In the genomic region with DNA sequence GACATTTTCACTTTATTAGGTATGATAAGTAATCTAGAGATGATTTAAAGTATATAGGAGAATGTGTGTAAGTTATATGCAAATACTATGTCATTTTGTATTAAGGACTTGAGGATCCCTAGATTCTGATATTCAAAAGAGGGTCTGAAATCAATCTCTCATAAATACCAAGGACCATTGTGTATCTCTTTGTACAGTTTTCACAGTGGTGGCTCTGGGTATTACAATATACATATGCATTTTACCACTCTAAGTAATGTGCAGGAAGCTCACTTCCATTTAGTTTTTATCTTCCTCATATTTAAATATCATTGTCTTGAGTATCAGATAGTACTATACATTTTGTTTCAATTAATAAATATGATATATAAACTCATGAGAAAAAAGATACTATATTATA, we compare ENCODE assay signal across 21 cellular contexts.
"Had no signal": no experiment of that assay in that cellular context is flagged by ENCODE, and none has a peak within 500 bp of the region (broad histone marks: within the 10 kb centered on the region; RNA-seq: fewer than 3 reads in every experiment).

No MANE protein-coding gene starts in this region.

- H3K27ac ChIP-seq: dorsolateral prefrontal cortex, esophagus muscularis mucosa, prostate gland, transverse colon had no signal

- H3K9me3 ChIP-seq: esophagus muscularis mucosa, prostate gland, transverse colon had no signal

- H3K36me3 ChIP-seq: esophagus muscularis mucosa, prostate gland, transverse colon had no signal

- H3K4me3 Mint-ChIP-seq: activated CD4-positive, alpha-beta memory T cell treated with anti-CD3 and anti-CD28 coated beads for 36 hours; activated naive CD8-positive, alpha-beta T cell treated with anti-CD3 and anti-CD28 coated beads, Interleukin-2, amount 10 ng/mL, durations not matched to agents 7 days and 5 days; activated T-cell treated with anti-CD3 and anti-CD28 coated beads, Interleukin-2, amount 50 U/mL, for 72 hours; immature natural killer cell; naive thymus-derived CD4-positive, alpha-beta T cell had no signal

- H3K27me3 ChIP-seq: dorsolateral prefrontal cortex, esophagus muscularis mucosa, transverse colon had no signal

- DNase-seq: activated CD4-positive, alpha-beta memory T cell treated with anti-CD3 and anti-CD28 coated beads for 36 hours; activated CD4-positive, alpha-beta T cell treated with anti-CD3 and anti-CD28 coated beads for 1 hour; activated gamma-delta T cell treated with Interleukin-2 at 50 U/mL for 16 hours; activated naive CD8-positive, alpha-beta T cell treated with anti-CD3 and anti-CD28 coated beads, Interleukin-2, amount 10 ng/mL, durations not matched to agents 7 days and 5 days; activated T-cell treated with anti-CD3 and anti-CD28 coated beads, Interleukin-2, amount 50 U/mL, for 72 hours; anterior cingulate cortex; cerebellar nuclear complex; dorsolateral prefrontal cortex; immature natural killer cell; left colon; naive thymus-derived CD4-positive, alpha-beta T cell; nucleus accumbens; stimulated activated CD4-positive, alpha-beta T cell treated with anti-CD3 and anti-CD28 coated beads, Interleukin-2, amount 100 ng/mL, for 24 hours; stimulated activated naive CD4-positive, alpha-beta T cell; substantia nigra; T-helper 9 cell; transverse colon had no signal

- H3K27ac Mint-ChIP-seq: activated CD4-positive, alpha-beta memory T cell treated with anti-CD3 and anti-CD28 coated beads for 36 hours; activated naive CD8-positive, alpha-beta T cell treated with anti-CD3 and anti-CD28 coated beads, Interleukin-2, amount 10 ng/mL, durations not matched to agents 7 days and 5 days; activated T-cell treated with anti-CD3 and anti-CD28 coated beads, Interleukin-2, amount 50 U/mL, for 72 hours; immature natural killer cell; naive thymus-derived CD4-positive, alpha-beta T cell had no signal

- H3K36me3 Mint-ChIP-seq: activated CD4-positive, alpha-beta memory T cell treated with anti-CD3 and anti-CD28 coated beads for 36 hours; activated naive CD8-positive, alpha-beta T cell treated with anti-CD3 and anti-CD28 coated beads, Interleukin-2, amount 10 ng/mL, durations not matched to agents 7 days and 5 days; immature natural killer cell; naive thymus-derived CD4-positive, alpha-beta T cell had no signal

- H3K4me3 ChIP-seq: dorsolateral prefrontal cortex, esophagus muscularis mucosa, lung, prostate gland, transverse colon had no signal

- H3K27me3 Mint-ChIP-seq: activated CD4-positive, alpha-beta memory T cell treated with anti-CD3 and anti-CD28 coated beads for 36 hours; activated naive CD8-positive, alpha-beta T cell treated with anti-CD3 and anti-CD28 coated beads, Interleukin-2, amount 10 ng/mL, durations not matched to agents 7 days and 5 days; naive thymus-derived CD4-positive, alpha-beta T cell had no signal

- H3K4me1 Mint-ChIP-seq: activated naive CD8-positive, alpha-beta T cell treated with anti-CD3 and anti-CD28 coated beads, Interleukin-2, amount 10 ng/mL, durations not matched to agents 7 days and 5 days; immature natural killer cell; naive thymus-derived CD4-positive, alpha-beta T cell had no signal

- ATAC-seq: activated T-cell treated with anti-CD3 and anti-CD28 coated beads, Interleukin-2, amount 50 U/mL, for 72 hours; left colon; naive thymus-derived CD4-positive, alpha-beta T cell; sciatic nerve had no signal

- H3K4me1 ChIP-seq: esophagus muscularis mucosa, prostate gland, transverse colon had no signal
